ENCODE assay signal across 15 cellular contexts in genomic region chr9:38343552-38343951, GRCh38. TPM values are rescaled to one million over a fixed set of nuclear protein-coding genes. Genes with fewer than 3 reads are reported as not detected.
DNase-seq lines count a peak whose midpoint lies in the region; ATAC-seq and TF ChIP-seq lines count a peak whose summit lies in the region.
"Had no signal": no experiment of that assay in that cellular context is flagged by ENCODE, and none has a peak within 500 bp of the region (broad histone marks: within the 10 kb centered on the region; RNA-seq: fewer than 3 reads in every experiment).

No MANE protein-coding gene starts in this region.

- intact Hi-C loops in esophagus muscularis mucosa (cut with DNase I): no loop called here

- no peaks in the 10 kb centered on the region for H3K9me3 ChIP-seq in esophagus muscularis mucosa
- H3K9me3 ChIP-seq: BLaER1 had no signal

- no peaks in the 10 kb centered on the region for H3K27me3 ChIP-seq in esophagus muscularis mucosa
- H3K27me3 ChIP-seq: BLaER1 had no signal

- TF ChIP-seq CTCF in esophagus muscularis mucosa (IDR thresholded peaks at IDR 0.05): no peak

- no peak for TF ChIP-seq EP300 in esophagus muscularis mucosa (IDR thresholded peaks at IDR 0.05)

- peak; percentile 41 for DNase-seq in activated effector memory CD4-positive, alpha-beta T cell treated with anti-CD3 and anti-CD28 coated beads, Interleukin-2, amount 50 U/mL, for 16 hours
- DNase-seq in activated effector memory CD4-positive, alpha-beta T cell treated with Interleukin-2 at 50 U/mL for 16 hours: no peak
- DNase-seq in esophagus muscularis mucosa (ENCODE audit: extremely low spot score): peak; percentile 78
- peak; percentile 3 for DNase-seq in mucosa of gallbladder (ENCODE audit: low spot score)
- DNase-seq in medulla oblongata (ENCODE audit: extremely low spot score): no peak
- DNase-seq: 8988T; CD4-positive, alpha-beta memory T cell; DMS153; DMS79; GDM1; GM23248; HCEC 1CT had no signal

- ATAC-seq in HG02981 (IDR thresholded peaks at IDR 0.05; ENCODE audit: unreplicated experiment): no peak
- no peak for ATAC-seq in HG02623 (IDR thresholded peaks at IDR 0.05; ENCODE audit: unreplicated experiment)

- no peaks in the 10 kb centered on the region for H3K36me3 ChIP-seq in esophagus muscularis mucosa
- H3K36me3 ChIP-seq: BLaER1 had no signal

- no peak for TF ChIP-seq POLR2A in esophagus muscularis mucosa (IDR thresholded peaks at IDR 0.05; ENCODE audit: low read depth)

- H3K4me1 ChIP-seq in esophagus muscularis mucosa: peaks cover 0 to 13% (median 11%) of the 10 kb centered on the region in 4 donors
- H3K4me1 ChIP-seq: BLaER1 had no signal

- H3K27ac ChIP-seq in esophagus muscularis mucosa (replicated peaks in 1 of 4): no peak overlapping the region
- H3K27ac ChIP-seq: BLaER1, GM23248 had no signal

- no peak overlapping the region for H3K4me3 ChIP-seq in esophagus muscularis mucosa
- H3K4me3 ChIP-seq: BLaER1, GM23248 had no signal

- WGBS in esophagus muscularis mucosa: 89% methylated on average over 6 of the region's 6 CpGs

RNA-seq across cellular contexts. Expression of gene ALDH1B1, which starts 49.0 kb away (rescaled TPM):
- total RNA-seq in esophagus muscularis mucosa (100 to 1,000 TPM; 253 to 364 (median 272) TPM), mucosa of gallbladder (146 TPM)

Comparison
In these comparisons a context has a peak if more than half of its experiments do, and no peak if none do; other contexts are left out.
1. DNase-seq: peak in activated effector memory CD4-positive, alpha-beta T cell treated with anti-CD3 and anti-CD28 coated beads, Interleukin-2, amount 50 U/mL, for 16 hours (single experiment), esophagus muscularis mucosa (single experiment) and mucosa of gallbladder (single experiment); none in activated effector memory CD4-positive, alpha-beta T cell treated with Interleukin-2 at 50 U/mL for 16 hours (single experiment) and medulla oblongata (single experiment).